Comparison of ENCODE assay signal across 13 cellular contexts in the genomic region with DNA sequence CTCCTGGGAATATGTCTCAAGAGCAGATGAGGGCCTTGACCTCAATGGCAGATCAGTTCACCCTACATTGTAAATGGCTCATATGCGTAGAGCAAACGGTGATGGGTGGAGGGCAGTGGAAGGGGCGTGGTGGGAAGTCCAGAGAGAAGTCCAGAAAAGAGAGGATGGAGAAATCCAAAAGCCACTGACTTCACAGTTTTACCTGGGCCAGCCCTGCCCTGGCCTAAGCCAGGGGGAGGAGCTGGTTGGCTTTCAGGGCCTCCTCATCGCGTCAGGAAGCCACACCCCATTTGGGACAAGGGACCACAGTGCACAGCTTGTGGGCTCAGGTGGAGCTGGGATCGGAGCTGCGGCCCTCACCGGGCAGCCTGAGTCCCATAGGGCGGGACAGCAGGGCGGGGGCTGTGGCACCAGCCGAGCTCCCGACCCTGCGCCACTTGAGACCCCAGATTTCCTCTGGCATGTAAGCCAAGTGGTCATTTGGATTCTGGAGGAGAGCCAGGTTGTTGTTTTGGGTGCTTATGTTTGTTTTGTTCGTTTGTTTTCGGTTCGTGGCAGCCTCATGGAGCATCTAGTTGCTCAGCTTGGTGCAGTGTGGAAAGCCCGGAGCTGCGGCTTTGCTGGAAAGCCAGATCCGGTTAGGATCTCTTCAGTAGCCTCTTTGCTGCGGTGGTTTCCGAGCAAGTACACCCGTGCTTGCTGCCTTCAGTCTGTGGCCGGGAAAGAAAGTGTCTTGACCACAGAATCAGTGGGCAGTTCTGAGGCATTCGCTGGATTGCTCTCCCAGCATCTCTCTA. TPM values are rescaled to one million over a fixed set of nuclear protein-coding genes. Genes with fewer than 3 reads are reported as not detected.
A peak's percentile ranks its signal among the peaks of the same experiment; 100 is the strongest.
DNase-seq lines count a peak whose midpoint lies in the region.
"Had no signal": no experiment of that assay in that cellular context is flagged by ENCODE, and none has a peak within 500 bp of the region (broad histone marks: within the 10 kb centered on the region; RNA-seq: fewer than 3 reads in every experiment).

No MANE protein-coding gene starts in this region.

- CTCF ChIA-PET in activated naive CD4-positive, alpha-beta T cell treated with anti-CD3 and anti-CD28 coated beads for 36 hours (lab: Charles Lee) = no interaction called here

- no peaks in the 10 kb centered on the region for H3K9me3 Mint-ChIP-seq in dendritic cell treated with granulocyte-macrophage colony-stimulating factor and Interleukin-4, amounts not matched to agents 40 ng/mL and 50 ng/mL, for 4 days
- H3K9me3 Mint-ChIP-seq in activated naive CD4-positive, alpha-beta T cell treated with anti-CD3 and anti-CD28 coated beads for 36 hours = peaks cover 6% of the 10 kb centered on the region
- H3K9me3 Mint-ChIP-seq: activated T-helper 1 cell treated with anti-CD3 and anti-CD28 coated beads, Interleukin-12 subunit alpha, Interleukin-12 subunit beta, Interleukin-2, Interleukin-4 antibody, amounts not matched to agents 30 ng/mL and 10 ng/mL and 1 ng/mL, durations not matched to agents 14 hours and 24 hours and 36 hours had no signal

- H3K36me3 Mint-ChIP-seq in dendritic cell treated with granulocyte-macrophage colony-stimulating factor and Interleukin-4, amounts not matched to agents 40 ng/mL and 50 ng/mL, for 4 days (ENCODE audit: low read depth) = no peaks in the 10 kb centered on the region
- peaks cover 4% of the 10 kb centered on the region for H3K36me3 Mint-ChIP-seq in activated naive CD4-positive, alpha-beta T cell treated with anti-CD3 and anti-CD28 coated beads for 36 hours (ENCODE audit: low read depth)

- H3K4me3 Mint-ChIP-seq in dendritic cell treated with granulocyte-macrophage colony-stimulating factor and Interleukin-4, amounts not matched to agents 40 ng/mL and 50 ng/mL, for 4 days = no peak overlapping the region
- H3K4me3 Mint-ChIP-seq in activated naive CD4-positive, alpha-beta T cell treated with anti-CD3 and anti-CD28 coated beads for 36 hours = no peak overlapping the region
- H3K4me3 Mint-ChIP-seq: activated T-helper 1 cell treated with anti-CD3 and anti-CD28 coated beads, Interleukin-12 subunit alpha, Interleukin-12 subunit beta, Interleukin-2, Interleukin-4 antibody, amounts not matched to agents 30 ng/mL and 10 ng/mL and 1 ng/mL, durations not matched to agents 14 hours and 24 hours and 36 hours had no signal

- intact Hi-C loops in dendritic cell treated with granulocyte-macrophage colony-stimulating factor and Interleukin-4, amounts not matched to agents 40 ng/mL and 50 ng/mL, for 4 days (cut with micrococcal nuclease) = no loop called here
- intact Hi-C loops in activated naive CD4-positive, alpha-beta T cell treated with anti-CD3 and anti-CD28 coated beads for 36 hours (cut with micrococcal nuclease) = no loop called here

- peak; percentile 49 for DNase-seq in AG20443 (ENCODE audit: low spot score)
- peak; percentile 78 for DNase-seq in NCI-H146 (lab: John Stamatoyannopoulos, UW)
- DNase-seq in myocyte (ENCODE audit: low read depth) = peak; percentile 74
- DNase-seq in HK-2 (ENCODE audit: unreplicated experiment) = no peak
- no peak for DNase-seq in stimulated activated CD4-positive, alpha-beta T cell treated with anti-CD3 and anti-CD28 coated beads, Interleukin-2, amount 100 ng/mL, for 48 hours
- no peak for DNase-seq in NCI-H2081 (lab: John Stamatoyannopoulos, UW)
- no peak for DNase-seq in activated naive CD4-positive, alpha-beta T cell treated with anti-CD3 and anti-CD28 coated beads for 36 hours
- DNase-seq: NCI-H82, uterus had no signal

- peak overlapping the region; percentile 20 for H3K27ac Mint-ChIP-seq in dendritic cell treated with granulocyte-macrophage colony-stimulating factor and Interleukin-4, amounts not matched to agents 40 ng/mL and 50 ng/mL, for 4 days
- H3K27ac Mint-ChIP-seq in activated naive CD4-positive, alpha-beta T cell treated with anti-CD3 and anti-CD28 coated beads for 36 hours = no peak overlapping the region
- H3K27ac Mint-ChIP-seq: activated T-helper 1 cell treated with anti-CD3 and anti-CD28 coated beads, Interleukin-12 subunit alpha, Interleukin-12 subunit beta, Interleukin-2, Interleukin-4 antibody, amounts not matched to agents 30 ng/mL and 10 ng/mL and 1 ng/mL, durations not matched to agents 14 hours and 24 hours and 36 hours had no signal

- H3K27me3 Mint-ChIP-seq in dendritic cell treated with granulocyte-macrophage colony-stimulating factor and Interleukin-4, amounts not matched to agents 40 ng/mL and 50 ng/mL, for 4 days = peaks cover 9% of the 10 kb centered on the region
- peaks cover 6% of the 10 kb centered on the region for H3K27me3 Mint-ChIP-seq in activated naive CD4-positive, alpha-beta T cell treated with anti-CD3 and anti-CD28 coated beads for 36 hours (ENCODE audit: low read depth)

- H3K4me1 Mint-ChIP-seq in dendritic cell treated with granulocyte-macrophage colony-stimulating factor and Interleukin-4, amounts not matched to agents 40 ng/mL and 50 ng/mL, for 4 days (ENCODE audit: low read depth) = peaks cover 30% of the 10 kb centered on the region
- H3K4me1 Mint-ChIP-seq in activated naive CD4-positive, alpha-beta T cell treated with anti-CD3 and anti-CD28 coated beads for 36 hours (ENCODE audit: low read depth) = peaks cover 5% of the 10 kb centered on the region

RNA-seq across cellular contexts. Expression of gene RIOK1, which starts 42.2 kb away (rescaled TPM):
- 13.9 and 15.4 TPM in 2 replicates for total RNA-seq in myocyte
- polyA plus RNA-seq in myocyte (2012) = 9.7 TPM
- total RNA-seq in activated naive CD4-positive, alpha-beta T cell treated with anti-CD3 and anti-CD28 coated beads for 36 hours = 10 to 100 TPM; 33.8 to 38.5 TPM

RNA-seq across cellular contexts. Expression of gene CAGE1, which starts 42.2 kb away (rescaled TPM):
- not detected in 2 replicates for total RNA-seq in myocyte
- polyA plus RNA-seq in myocyte (2012) = 0.09 TPM
- total RNA-seq in activated naive CD4-positive, alpha-beta T cell treated with anti-CD3 and anti-CD28 coated beads for 36 hours = under 1 TPM; 0.25 to 0.26 TPM
- total RNA-seq: epithelial cell of proximal tubule had no signal
- polyA plus RNA-seq: AG04450 had no signal

Comparison
In these comparisons a context has a peak if more than half of its experiments do, and no peak if none do; other contexts are left out.
1. DNase-seq: peak in AG20443 (single experiment), NCI-H146 (single experiment) and myocyte (single experiment); none in HK-2 (single experiment), stimulated activated CD4-positive, alpha-beta T cell treated with anti-CD3 and anti-CD28 coated beads, Interleukin-2, amount 100 ng/mL, for 48 hours (0 of 2), NCI-H2081 (0 of 2) and activated naive CD4-positive, alpha-beta T cell treated with anti-CD3 and anti-CD28 coated beads for 36 hours (single experiment).